12 cellular contexts compared by ENCODE assay signal in the genomic region with DNA sequence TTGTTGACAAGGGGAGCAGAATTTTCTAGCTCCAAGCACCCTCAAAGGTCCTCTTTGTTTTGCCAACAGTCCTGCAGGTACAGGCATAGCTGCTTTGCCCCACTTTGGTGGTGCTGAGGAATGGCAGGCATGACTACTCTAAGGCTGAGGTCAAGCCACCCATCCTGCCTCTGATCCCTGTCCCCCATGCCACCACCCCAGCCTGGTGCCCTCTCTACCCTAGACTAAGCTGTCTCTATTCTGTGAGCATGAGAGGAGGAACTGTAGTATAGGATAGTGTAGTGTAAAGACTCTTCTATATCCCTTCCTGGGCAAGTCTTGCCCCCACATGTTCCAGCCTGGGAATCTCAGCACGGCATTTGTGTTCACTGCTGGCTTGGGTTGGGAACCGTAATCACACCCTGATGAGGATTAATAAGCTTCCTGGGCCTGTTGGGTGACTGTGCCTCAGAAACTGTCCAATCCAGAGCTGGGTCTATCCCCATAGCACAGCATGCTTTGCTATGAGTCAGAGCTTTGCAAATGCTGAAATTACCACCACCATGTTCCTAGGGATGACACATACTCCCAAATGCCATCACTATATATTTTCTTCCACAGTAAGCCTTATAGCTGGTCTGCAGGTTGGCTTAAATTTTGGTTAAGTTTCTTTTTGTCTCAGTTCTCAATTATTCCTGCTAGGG.
DNase-seq lines count a peak whose midpoint lies in the region; ATAC-seq and TF ChIP-seq lines count a peak whose summit lies in the region.
"Had no signal": no experiment of that assay in that cellular context is flagged by ENCODE, and none has a peak within 500 bp of the region (broad histone marks: within the 10 kb centered on the region; RNA-seq: fewer than 3 reads in every experiment).

No MANE protein-coding gene starts in this region.

- no peaks in the 10 kb centered on the region for H3K36me3 ChIP-seq in lower lobe of right lung
- H3K36me3 ChIP-seq: gastrocnemius medialis had no signal

- H3K27ac ChIP-seq in lower lobe of right lung, result peak overlapping the region; percentile 69
- H3K27ac ChIP-seq: gastrocnemius medialis had no signal

- peak; percentile 76 for DNase-seq in AG09309 (ENCODE audit: low read depth)
- peak; percentile 96 for DNase-seq in HT1080 (ENCODE audit: low read depth)
- DNase-seq in astrocyte of the spinal cord (ENCODE audit: low read depth, low spot score), result peak; percentile 95
- no peak for DNase-seq in lower lobe of right lung
- no peak for DNase-seq in NCI-H1436 treated with DMSO at 0.1 percent for 48 hours (lab: John Stamatoyannopoulos, UW)
- DNase-seq in NCI-H1930 (lab: John Stamatoyannopoulos, UW), result no peak
- no peak for DNase-seq in epidermal melanocyte (ENCODE audit: insufficient read length, low spot score)
- DNase-seq: DMS79 treated with DMSO at 0.1 percent for 48 hours; gastrocnemius medialis; NCI-H774; stimulated activated CD4-positive, alpha-beta T cell treated with anti-CD3 and anti-CD28 coated beads, Interleukin-4, amount 100 ng/mL, for 24 hours had no signal

- peaks cover 30% of the 10 kb centered on the region for H3K4me1 ChIP-seq in lower lobe of right lung

- intact Hi-C loops in lower lobe of right lung (cut with DNase I), result no loop called here

- TF ChIP-seq CTCF in AG09309 (IDR thresholded peaks at IDR 0.05; ENCODE audit: control insufficient read depth, insufficient read depth, low read depth, low read length, missing control alignments) (no peak), astrocyte of the spinal cord (IDR thresholded peaks at IDR 0.05; ENCODE audit: low read depth, low read length) (no peak), lower lobe of right lung (IDR thresholded peaks at IDR 0.05) (no peak)

- H3K4me3 ChIP-seq in AG09309 (ENCODE audit: control insufficient read depth, low read depth, low read length) (no peak overlapping the region), astrocyte of the spinal cord (ENCODE audit: low read depth, low read length) (no peak overlapping the region), lower lobe of right lung (no peak overlapping the region)
- H3K4me3 ChIP-seq: gastrocnemius medialis had no signal

- ATAC-seq in lower lobe of right lung, result peak; percentile 33 to 37
- no peak for ATAC-seq in HG02870 (IDR thresholded peaks at IDR 0.05; ENCODE audit: unreplicated experiment)

- in situ Hi-C loops in astrocyte of the spinal cord (cut with HindIII; ENCODE audit: low sequenced_read_pairs), result no loop called here

- H3K27me3 ChIP-seq in lower lobe of right lung (ENCODE audit: low read depth), result no peaks in the 10 kb centered on the region
- H3K27me3 ChIP-seq: gastrocnemius medialis had no signal

- no peaks in the 10 kb centered on the region for H3K9me3 ChIP-seq in lower lobe of right lung
- H3K9me3 ChIP-seq: gastrocnemius medialis had no signal

Comparison
In these comparisons a context has a peak if more than half of its experiments do, and no peak if none do; other contexts are left out.
1. DNase-seq: peak in AG09309 (single experiment), HT1080 (single experiment) and astrocyte of the spinal cord (single experiment); none in lower lobe of right lung (single experiment), NCI-H1436 treated with DMSO at 0.1 percent for 48 hours (single experiment), NCI-H1930 (0 of 2) and epidermal melanocyte (single experiment).